ENCODE assay signal across 31 cellular contexts in the genomic region with DNA sequence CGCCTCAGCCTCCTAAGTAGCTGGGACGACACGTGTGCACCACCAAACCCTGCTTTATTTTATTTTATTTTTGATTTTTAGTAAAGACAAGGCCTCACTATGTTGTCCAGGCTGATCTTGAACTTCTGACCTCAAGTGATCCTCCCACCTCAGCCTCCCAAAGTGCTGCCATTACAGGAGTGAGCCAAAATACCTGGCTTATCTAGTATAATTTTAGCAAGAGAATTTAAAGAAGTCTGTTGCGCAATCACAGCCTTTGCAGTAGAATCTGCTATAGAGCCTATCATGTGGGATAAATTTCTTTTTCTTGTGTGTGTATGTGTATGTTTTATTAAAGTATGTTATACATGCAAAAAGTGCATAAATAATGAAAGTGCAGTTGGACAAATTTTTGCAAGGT.
"Had no signal": no experiment of that assay in that cellular context is flagged by ENCODE, and none has a peak within 500 bp of the region (broad histone marks: within the 10 kb centered on the region; RNA-seq: fewer than 3 reads in every experiment).

No MANE protein-coding gene starts in this region.

- H3K9me3 ChIP-seq: mucosa of descending colon, transverse colon, upper lobe of right lung, uterus had no signal

- H3K4me3 Mint-ChIP-seq: dendritic cell treated with granulocyte-macrophage colony-stimulating factor and Interleukin-4, amounts not matched to agents 40 ng/mL and 50 ng/mL, for 4 days; endodermal cell; mesothelial cell of epicardium; naive B cell; nephron; neural progenitor cell; stimulated activated naive CD8-positive, alpha-beta T cell treated with anti-CD3 and anti-CD28 coated beads, Interleukin-15, amount 100 ng/mL, for 72 hours had no signal

- H3K79me2 ChIP-seq: hepatocyte, parathyroid adenoma had no signal

- H3K4me1 Mint-ChIP-seq: endodermal cell; mesothelial cell of epicardium; naive B cell; nephron; stimulated activated naive CD8-positive, alpha-beta T cell treated with anti-CD3 and anti-CD28 coated beads, Interleukin-15, amount 100 ng/mL, for 72 hours had no signal

- H3K27me3 ChIP-seq: foreskin keratinocyte, gastroesophageal sphincter, heart left ventricle, hepatocyte, neural progenitor cell, suprapubic skin, transverse colon, upper lobe of right lung, uterus had no signal

- ATAC-seq: esophagus mucosa; foreskin keratinocyte; gastroesophageal sphincter; heart left ventricle; left lobe of liver; mucosa of descending colon; sciatic nerve; stimulated activated naive CD8-positive, alpha-beta T cell treated with anti-CD3 and anti-CD28 coated beads, Interleukin-15, amount 100 ng/mL, for 72 hours; upper lobe of right lung had no signal

- FAIRE-seq: kidney had no signal

- H3K36me3 Mint-ChIP-seq: mesothelial cell of epicardium, naive B cell, neural progenitor cell had no signal

- H3K9ac ChIP-seq: neural progenitor cell, parathyroid adenoma had no signal

- H3K27ac Mint-ChIP-seq: dendritic cell treated with granulocyte-macrophage colony-stimulating factor and Interleukin-4, amounts not matched to agents 40 ng/mL and 50 ng/mL, for 4 days; endodermal cell; mesothelial cell of epicardium; naive B cell; nephron; neural progenitor cell; progenitor cell of endocrine pancreas had no signal

- H3K4me1 ChIP-seq: gastroesophageal sphincter, heart left ventricle, neural progenitor cell, parathyroid adenoma, suprapubic skin, transverse colon, upper lobe of right lung, uterus had no signal

- H3K27ac ChIP-seq: epithelial cell of prostate, foreskin keratinocyte, gastroesophageal sphincter, heart left ventricle, hepatocyte, neural progenitor cell, parathyroid adenoma, suprapubic skin, transverse colon, upper lobe of right lung, uterus had no signal

- H2AFZ ChIP-seq: hepatocyte, neural progenitor cell, parathyroid adenoma had no signal

- H3K27me3 Mint-ChIP-seq: progenitor cell of endocrine pancreas; stimulated activated naive CD8-positive, alpha-beta T cell treated with anti-CD3 and anti-CD28 coated beads, Interleukin-15, amount 100 ng/mL, for 72 hours had no signal

- H3K4me2 ChIP-seq: hepatocyte, neural progenitor cell, smooth muscle cell had no signal

- H3K9me3 Mint-ChIP-seq: dendritic cell treated with granulocyte-macrophage colony-stimulating factor and Interleukin-4, amounts not matched to agents 40 ng/mL and 50 ng/mL, for 4 days; endodermal cell; neural progenitor cell; stimulated activated naive CD8-positive, alpha-beta T cell treated with anti-CD3 and anti-CD28 coated beads, Interleukin-15, amount 100 ng/mL, for 72 hours had no signal

- H3K4me3 ChIP-seq: gastroesophageal sphincter, heart left ventricle, hepatocyte, mucosa of descending colon, neural progenitor cell, smooth muscle cell, suprapubic skin, transverse colon, upper lobe of right lung, uterus had no signal

- DNase-seq: effector CD8-positive, alpha-beta T cell; endodermal cell; foreskin keratinocyte; heart left ventricle; kidney; mesenchymal stem cell; mucosa of descending colon; naive B cell; stimulated activated CD4-positive, alpha-beta T cell treated with anti-CD3 and anti-CD28 coated beads, Interleukin-12 subunit alpha, Interleukin-12 subunit beta, amount 100 ng/mL, for 4 hours; stimulated activated CD4-positive, alpha-beta T cell treated with anti-CD3 and anti-CD28 coated beads, Interleukin-1b, Interleukin-23, amount 100 ng/mL, for 48 hours; stimulated activated CD4-positive, alpha-beta T cell treated with anti-CD3 and anti-CD28 coated beads, Interleukin-4, amount 100 ng/mL, for 1 hour; stimulated activated CD8-positive, alpha-beta memory T cell treated with anti-CD3 and anti-CD28 coated beads, Interleukin-4, amount 100 ng/mL, for 48 hours; stimulated activated naive CD4-positive, alpha-beta T cell; stimulated activated naive CD8-positive, alpha-beta T cell treated with anti-CD3 and anti-CD28 coated beads, Interleukin-15, amount 100 ng/mL, for 72 hours; transverse colon; upper lobe of right lung; uterus had no signal

- H3K36me3 ChIP-seq: gastroesophageal sphincter, heart left ventricle, neural progenitor cell, suprapubic skin, transverse colon, upper lobe of right lung, uterus had no signal
